In the genomic region with DNA sequence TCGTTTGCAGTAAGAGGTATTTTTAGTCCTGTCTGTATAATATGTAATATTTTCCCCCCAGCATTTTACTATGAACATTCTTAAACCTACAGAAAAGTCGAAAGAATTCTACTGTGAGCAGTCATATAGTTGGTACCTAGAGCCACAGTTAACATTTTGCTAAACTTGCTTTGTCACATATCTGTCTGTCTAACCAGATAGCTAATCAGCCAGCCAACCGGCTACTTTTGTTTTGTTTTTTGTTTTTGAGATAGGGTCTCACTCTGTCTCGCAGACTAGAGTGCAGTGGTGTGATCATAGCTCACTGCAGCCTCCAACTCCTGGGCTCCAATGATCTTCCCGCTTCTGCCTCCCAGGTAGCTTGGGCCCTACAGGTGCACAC, we compare ENCODE assay signal across 10 cellular contexts.
DNase-seq lines count a peak whose midpoint lies in the region; ATAC-seq and TF ChIP-seq lines count a peak whose summit lies in the region.
"Had no signal": no experiment of that assay in that cellular context is flagged by ENCODE, and none has a peak within 500 bp of the region (broad histone marks: within the 10 kb centered on the region; RNA-seq: fewer than 3 reads in every experiment).

No MANE protein-coding gene starts in this region.

- WGBS in hepatocyte (ENCODE audit: low lambda C conversion rate, missing lambda C conversion rate) = 80% methylated on average over 5 of the region's 5 CpGs

- no peaks in the 10 kb centered on the region for H3F3A ChIP-seq in SU-DHL-6 (ENCODE audit: insufficient read depth)

- no peak for TF ChIP-seq POLR2A in HCT116 (IDR thresholded peaks at IDR 0.05; ENCODE audit: borderline replicate concordance, extremely low read depth, insufficient read depth, insufficient read length)

- peaks cover 92% of the 10 kb centered on the region for H3K36me3 Mint-ChIP-seq in stimulated activated effector memory CD8-positive, alpha-beta T cell treated with anti-CD3 and anti-CD28 coated beads, Interleukin-12 subunit alpha, Interleukin-12 subunit beta, amount 100 ng/mL, for 72 hours

- ATAC-seq in HCT116 (no peak), GM19397 (IDR thresholded peaks at IDR 0.05; ENCODE audit: unreplicated experiment) (no peak)
- ATAC-seq in stimulated activated effector memory CD8-positive, alpha-beta T cell treated with anti-CD3 and anti-CD28 coated beads, Interleukin-12 subunit alpha, Interleukin-12 subunit beta, amount 100 ng/mL, for 72 hours = no peak

- H3K4me2 ChIP-seq in HCT116 (ENCODE audit: low read length) (peak overlapping the region; percentile 67), SU-DHL-6 (ENCODE audit: low read depth, low read length, poor library complexity, severe bottlenecking) (peak overlapping the region; percentile 5), hepatocyte (no peak overlapping the region)

- H3K9me2 ChIP-seq in HCT116 (ENCODE audit: insufficient read depth) (no peaks in the 10 kb centered on the region), SU-DHL-6 (replicated peaks; ENCODE audit: insufficient read depth, low read length) (no peaks in the 10 kb centered on the region), hepatocyte (replicated peaks; ENCODE audit: insufficient read depth) (no peaks in the 10 kb centered on the region)

- no peaks in the 10 kb centered on the region for H4K20me1 ChIP-seq in HCT116 (ENCODE audit: insufficient read depth)
- H4K20me1 ChIP-seq in SU-DHL-6 (ENCODE audit: low read depth, low read length) = no peaks in the 10 kb centered on the region
- H4K20me1 ChIP-seq in hepatocyte (ENCODE audit: insufficient read depth, poor library complexity, severe bottlenecking) = no peaks in the 10 kb centered on the region

- CTCF ChIA-PET in HCT116 (lab: Charles Lee) = no interaction called here

- peak overlapping the region; percentile 94 for H3K27ac Mint-ChIP-seq in stimulated activated effector memory CD8-positive, alpha-beta T cell treated with anti-CD3 and anti-CD28 coated beads, Interleukin-12 subunit alpha, Interleukin-12 subunit beta, amount 100 ng/mL, for 72 hours

- H3K4me3 ChIP-seq in HCT116 (replicated peaks in 1 of 2; ENCODE audit: low read depth in 1 of 2, low read length in 2 of 2) (peak overlapping the region in 1 of 2 experiments; percentile 19; a peak in 2 of 4 replicates), SU-DHL-6 (ENCODE audit: insufficient read depth, low read length, poor library complexity, severe bottlenecking) (no peak overlapping the region), hepatocyte (no peak overlapping the region)

- BruUV-seq in HCT116 (replicated peaks; lab: Mats Ljungman, UMichigan) = no TSS peak

- H3K4me1 ChIP-seq in HCT116 (ENCODE audit: control insufficient read depth in 1 of 2, insufficient read depth in 2 of 2, low read length in 2 of 2) = peaks cover 48 to 74% of the 10 kb centered on the region in 2 experiments
- H3K4me1 ChIP-seq in hepatocyte (ENCODE audit: insufficient read depth) = peaks cover 15% of the 10 kb centered on the region

- no peak overlapping the region for H2AFZ ChIP-seq in HCT116 (ENCODE audit: low read depth, low read length, poor library complexity, severe bottlenecking)
- no peak overlapping the region for H2AFZ ChIP-seq in SU-DHL-6 (ENCODE audit: low read depth, low read length, severe bottlenecking)
- H2AFZ ChIP-seq in hepatocyte = no peak overlapping the region

- no peak overlapping the region for H3K4me3 Mint-ChIP-seq in stimulated activated effector memory CD8-positive, alpha-beta T cell treated with anti-CD3 and anti-CD28 coated beads, Interleukin-12 subunit alpha, Interleukin-12 subunit beta, amount 100 ng/mL, for 72 hours
- H3K4me3 Mint-ChIP-seq: neural crest cell had no signal

- intact Hi-C loops in HCT116 (cut with micrococcal nuclease) (loop anchor here (2.0 to 5.0 kb wide), 2 partner anchors 72 to 135 kb away; a partner anchor contains a TSS), posterior vena cava (cut with DNase I) (no loop called here)

- peak overlapping the region; percentile 45 for H3K9ac ChIP-seq in HCT116 (ENCODE audit: low read length)
- no peak overlapping the region for H3K9ac ChIP-seq in SU-DHL-6 (ENCODE audit: low read length)

- TF ChIP-seq RAD21 in HCT116 (IDR thresholded peaks at IDR 0.05; ENCODE audit: low read depth) = no peak

- H3K27me3 ChIP-seq in HCT116 (ENCODE audit: insufficient read depth, low read length) (no peaks in the 10 kb centered on the region), SU-DHL-6 (ENCODE audit: low read length) (no peaks in the 10 kb centered on the region), hepatocyte (no peaks in the 10 kb centered on the region)

- no peaks in the 10 kb centered on the region for H3K9me3 ChIP-seq in HCT116 (ENCODE audit: control insufficient read depth in 1 of 2, insufficient read depth in 1 of 2, low read depth in 1 of 2, low read length in 2 of 2)
- no peaks in the 10 kb centered on the region for H3K9me3 ChIP-seq in SU-DHL-6 (ENCODE audit: insufficient read depth, low read length)
- no peaks in the 10 kb centered on the region for H3K9me3 ChIP-seq in hepatocyte (ENCODE audit: low read depth)

- peaks cover 2 to 11% of the 10 kb centered on the region in 2 experiments; a peak in 2 of 4 replicates for H3K36me3 ChIP-seq in HCT116 (ENCODE audit: control insufficient read depth in 1 of 2, insufficient read depth in 2 of 2, low read length in 2 of 2)
- H3K36me3 ChIP-seq in SU-DHL-6 (ENCODE audit: low read length) = peaks cover 6% of the 10 kb centered on the region; the same call in 1 of the 2 replicates
- no peaks in the 10 kb centered on the region for H3K36me3 ChIP-seq in hepatocyte (replicated peaks; ENCODE audit: insufficient read depth, low read depth)

- POLR2A ChIA-PET in HCT116 (lab: Charles Lee) = interaction anchor here (1.0 to 1.3 kb wide), 2 partner anchors 10 to 134 kb away, joined by 3 to 4 read pairs; a partner anchor contains a TSS

- RAD21 ChIA-PET in HCT116 (lab: Charles Lee; ENCODE audit: low non-redundant PET in 1 of 2, low total read pairs in 2 of 2, uncharacterized antibody in 2 of 2, unreplicated experiment in 2 of 2) = no interaction called here

- TF ChIP-seq CTCF in HCT116 (IDR thresholded peaks at IDR 0.05 in 2 of 3, conservative IDR thresholded peaks at IDR 0.05 in 1 of 3; ENCODE audit: borderline replicate concordance in 1 of 3, insufficient read depth in 1 of 3, low read depth in 2 of 3, low read length in 2 of 3) = no peak
- TF ChIP-seq CTCF in SU-DHL-6 (IDR thresholded peaks at IDR 0.05; ENCODE audit: insufficient read depth, low read length, poor library complexity, severe bottlenecking) = no peak
- TF ChIP-seq CTCF in hepatocyte (IDR thresholded peaks at IDR 0.05; ENCODE audit: poor library complexity) = no peak

- peak overlapping the region; percentile 75 for H3K27ac ChIP-seq in HCT116 (ENCODE audit: low read depth, low read length)
- H3K27ac ChIP-seq in SU-DHL-6 (ENCODE audit: low read depth, low read length) = peak overlapping the region; percentile 54
- H3K27ac ChIP-seq in hepatocyte = peak overlapping the region; percentile 41

- H3K79me2 ChIP-seq in HCT116 (ENCODE audit: insufficient read depth, low read length) (peaks cover 63% of the 10 kb centered on the region), SU-DHL-6 (ENCODE audit: insufficient read depth, low read length) (no peaks in the 10 kb centered on the region), hepatocyte (no peaks in the 10 kb centered on the region)

- no peaks in the 10 kb centered on the region for H3K9me3 Mint-ChIP-seq in stimulated activated effector memory CD8-positive, alpha-beta T cell treated with anti-CD3 and anti-CD28 coated beads, Interleukin-12 subunit alpha, Interleukin-12 subunit beta, amount 100 ng/mL, for 72 hours
- H3K9me3 Mint-ChIP-seq: neural crest cell had no signal

- H3K4me1 Mint-ChIP-seq in stimulated activated effector memory CD8-positive, alpha-beta T cell treated with anti-CD3 and anti-CD28 coated beads, Interleukin-12 subunit alpha, Interleukin-12 subunit beta, amount 100 ng/mL, for 72 hours = peaks cover 48% of the 10 kb centered on the region

- DNase-seq in HCT116 (ENCODE audit: low read depth, low spot score) = no peak
- DNase-seq in hepatocyte (ENCODE audit: low spot score) = no peak
- DNase-seq in stimulated activated effector memory CD8-positive, alpha-beta T cell treated with anti-CD3 and anti-CD28 coated beads, Interleukin-12 subunit alpha, Interleukin-12 subunit beta, amount 100 ng/mL, for 72 hours (ENCODE audit: low spot score in 2 of 2) = no peak
- no peak for DNase-seq in NCI-H2081 treated with DMSO at 0.1 percent for 48 hours (lab: John Stamatoyannopoulos, UW)
- no peak for DNase-seq in posterior vena cava (ENCODE audit: low spot score)
- DNase-seq in iPS-NIHi11 (ENCODE audit: low spot score) = no peak
- DNase-seq: NCI-H2029 treated with DMSO at 0.1 percent for 48 hours had no signal

TF ChIP-seq in HCT116, 20 proteins besides CTCF, POLR2A, EP300 and RAD21:
- no peak for TF ChIP-seq EGR1 (IDR thresholded peaks at IDR 0.05; ENCODE audit: low read depth)
- TF ChIP-seq TCF7L2 (IDR thresholded peaks at IDR 0.05; ENCODE audit: borderline replicate concordance, extremely low read depth, insufficient read depth, insufficient read length) = no peak
- no peak for TF ChIP-seq SRF (IDR thresholded peaks at IDR 0.05; ENCODE audit: low read depth)
- TF ChIP-seq FOSL1 (IDR thresholded peaks at IDR 0.05; ENCODE audit: low read depth) = no peak
- TF ChIP-seq EZH2phosphoT487 (IDR thresholded peaks at IDR 0.05; ENCODE audit: borderline replicate concordance) = no peak
- no peak for TF ChIP-seq POLR2AphosphoS5 (IDR thresholded peaks at IDR 0.05; ENCODE audit: low read depth, low read length)
- TF ChIP-seq SIN3A (IDR thresholded peaks at IDR 0.05; ENCODE audit: low read depth) = no peak
- no peak for TF ChIP-seq YY1 (IDR thresholded peaks at IDR 0.05; ENCODE audit: extremely low read depth, insufficient replicate concordance, low read depth, low read length)
- TF ChIP-seq ZNF274 (IDR thresholded peaks at IDR 0.05; ENCODE audit: low read depth, low read length) = no peak
- no peak for TF ChIP-seq ELF1 (IDR thresholded peaks at IDR 0.05; ENCODE audit: borderline replicate concordance, low read depth)
- TF ChIP-seq, protein P1, sequence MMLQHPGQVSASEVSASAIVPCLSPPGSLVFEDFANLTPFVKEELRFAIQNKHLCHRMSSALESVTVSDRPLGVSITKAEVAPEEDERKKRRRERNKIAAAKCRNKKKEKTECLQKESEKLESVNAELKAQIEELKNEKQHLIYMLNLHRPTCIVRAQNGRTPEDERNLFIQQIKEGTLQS (IDR thresholded peaks at IDR 0.05) = no peak
- no peak for TF ChIP-seq CEBPB (IDR thresholded peaks at IDR 0.05; ENCODE audit: low read depth)
